1 cellular context compared by ENCODE assay signal in genomic region chr16:88721815-88722755, GRCh38.
TF ChIP-seq lines count a peak whose summit lies in the region.

No MANE protein-coding gene starts in this region.

TF ChIP-seq in K562, 482 proteins besides CTCF, POLR2A, EP300 and RAD21:
- TF ChIP-seq ZBTB11 (CRISPR knock-in tag; IDR thresholded peaks at IDR 0.05) (no peak), GABPB2 (CRISPR knock-in tag; conservative IDR thresholded peaks at IDR 0.05) (no peak), SRSF9 (IDR thresholded peaks at IDR 0.05; ENCODE audit: borderline replicate concordance, low read depth, low read length) (no peak), LARP7 (IDR thresholded peaks at IDR 0.05) (no peak), ZNF224 (CRISPR knock-in tag; IDR thresholded peaks at IDR 0.05) (no peak), POLR2G (IDR thresholded peaks at IDR 0.05; ENCODE audit: low read depth, low read length) (peak; percentile 67), FIP1L1 (IDR thresholded peaks at IDR 0.05; ENCODE audit: low read depth, low read length, poor library complexity, severe bottlenecking) (peak; percentile 62), CSDE1 (IDR thresholded peaks at IDR 0.05) (no peak), U2AF1 (optimal IDR thresholded peaks at IDR 0.05; ENCODE audit: low read depth, low read length) (no peak), ZC3H11A (IDR thresholded peaks at IDR 0.05; ENCODE audit: low read depth, low read length) (no peak), RBM22 (IDR thresholded peaks at IDR 0.05; ENCODE audit: low read depth, low read length, poor library complexity, severe bottlenecking) (peak; percentile 96), CREB1 (IDR thresholded peaks at IDR 0.05) (no peak), CREB1 (CRISPR knock-in tag; IDR thresholded peaks at IDR 0.05) (0 out of 2 replicates have a peak, but pooled peaks have one; percentile 18), ZNF639 (CRISPR knock-in tag; conservative IDR thresholded peaks at IDR 0.05 in 1 of 2, IDR thresholded peaks at IDR 0.05 in 1 of 2) (no peak), ZSCAN32 (CRISPR knock-in tag; IDR thresholded peaks at IDR 0.05) (no peak), HNRNPL (IDR thresholded peaks at IDR 0.05; ENCODE audit: low read depth, low read length) (peak; percentile 43; the same call in 1 of the 2 replicates)
- TF ChIP-seq, protein P1, sequence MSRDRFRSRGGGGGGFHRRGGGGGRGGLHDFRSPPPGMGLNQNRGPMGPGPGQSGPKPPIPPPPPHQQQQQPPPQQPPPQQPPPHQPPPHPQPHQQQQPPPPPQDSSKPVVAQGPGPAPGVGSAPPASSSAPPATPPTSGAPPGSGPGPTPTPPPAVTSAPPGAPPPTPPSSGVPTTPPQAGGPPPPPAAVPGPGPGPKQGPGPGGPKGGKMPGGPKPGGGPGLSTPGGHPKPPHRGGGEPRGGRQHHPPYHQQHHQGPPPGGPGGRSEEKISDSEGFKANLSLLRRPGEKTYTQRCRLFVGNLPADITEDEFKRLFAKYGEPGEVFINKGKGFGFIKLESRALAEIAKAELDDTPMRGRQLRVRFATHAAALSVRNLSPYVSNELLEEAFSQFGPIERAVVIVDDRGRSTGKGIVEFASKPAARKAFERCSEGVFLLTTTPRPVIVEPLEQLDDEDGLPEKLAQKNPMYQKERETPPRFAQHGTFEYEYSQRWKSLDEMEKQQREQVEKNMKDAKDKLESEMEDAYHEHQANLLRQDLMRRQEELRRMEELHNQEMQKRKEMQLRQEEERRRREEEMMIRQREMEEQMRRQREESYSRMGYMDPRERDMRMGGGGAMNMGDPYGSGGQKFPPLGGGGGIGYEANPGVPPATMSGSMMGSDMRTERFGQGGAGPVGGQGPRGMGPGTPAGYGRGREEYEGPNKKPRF (IDR thresholded peaks at IDR 0.05; ENCODE audit: low read depth, low read length), result no peak
